ENCODE assay signal across 8 cellular contexts in genomic region chr3:160225181-160226025, GRCh38. TPM values are rescaled to one million over a fixed set of nuclear protein-coding genes. Genes with fewer than 3 reads are reported as not detected.
DNase-seq lines count a peak whose midpoint lies in the region; ATAC-seq and FAIRE-seq lines count a peak whose summit lies in the region.

Gene C3orf80 (plus strand): TSS chr3:160225422. CDS start chr3:160225636, 214 bp downstream.

- intact Hi-C loops in left cardiac atrium (cut with DNase I), result no loop called here
- intact Hi-C loops in posterior vena cava (cut with DNase I), result no loop called here

- H3K9me3 ChIP-seq in HUES48 (ENCODE audit: control insufficient read depth, insufficient read depth, low read length), result no peaks in the 10 kb centered on the region

- no peak for FAIRE-seq in RCC 7860 (lab: Jason Lieb, UNC)

- no peak within 1 kb of the TSS for H3K27ac Mint-ChIP-seq in activated naive CD8-positive, alpha-beta T cell

- H3K4me3 Mint-ChIP-seq in activated naive CD8-positive, alpha-beta T cell, result peak within 1 kb of the TSS; percentile 79

- H3K9me3 Mint-ChIP-seq in activated naive CD8-positive, alpha-beta T cell (ENCODE audit: low read depth), result no peaks in the 10 kb centered on the region

- H3K36me3 Mint-ChIP-seq in activated naive CD8-positive, alpha-beta T cell, result no peaks in the 10 kb centered on the region

- H3K27me3 Mint-ChIP-seq in activated naive CD8-positive, alpha-beta T cell, result peaks cover 40% of the 10 kb centered on the region

- H3K36me3 ChIP-seq in HUES48 (ENCODE audit: control insufficient read depth, insufficient read depth, low read length), result no peaks in the 10 kb centered on the region

- H3K4me1 Mint-ChIP-seq in activated naive CD8-positive, alpha-beta T cell (ENCODE audit: low read depth), result peaks cover 19% of the 10 kb centered on the region

- DNase-seq in G401 (ENCODE audit: low spot score) (peak; percentile 79), RCC 7860 (ENCODE audit: low spot score) (peak; percentile 29), left cardiac atrium (peak; percentile 61), posterior vena cava (ENCODE audit: low spot score) (peak; percentile 85)
- DNase-seq in effector CD8-positive, alpha-beta T cell (lab: John Stamatoyannopoulos, UW), result no peak

- no peak within 1 kb of the TSS for H3K27ac ChIP-seq in HUES48 (ENCODE audit: low read depth, low read length)

- H3K4me3 ChIP-seq in HUES48 (ENCODE audit: low read depth, low read length), result peak within 1 kb of the TSS; percentile 68

- H3K4me1 ChIP-seq in HUES48 (ENCODE audit: control insufficient read depth, insufficient read depth, low read length), result peaks cover 13% of the 10 kb centered on the region; the same call in 1 of the 2 replicates

- in situ Hi-C loops in G401 (cut with HindIII; ENCODE audit: low sequenced_read_pairs), result no loop called here

- peaks cover 80% of the 10 kb centered on the region for H3K27me3 ChIP-seq in HUES48 (ENCODE audit: control insufficient read depth, insufficient read depth, low read length)

- ATAC-seq in GM21619 (IDR thresholded peaks at IDR 0.05; ENCODE audit: unreplicated experiment), result peak; percentile 83
- ATAC-seq in left cardiac atrium, result peak; percentile 87 to 92

- H3K9ac ChIP-seq in HUES48 (ENCODE audit: low read depth, low read length), result peak within 1 kb of the TSS; percentile 21; the same call in 1 of the 2 replicates

RNA-seq across cellular contexts. Expression of gene C3orf80, which starts in this region (rescaled TPM):
- 0.25 TPM in 1 of 2 replicates, not detected in the other for total RNA-seq in G401 (2014; rRNA removed; shearing (Covaris generic))
- total RNA-seq in left cardiac atrium, result under 1 TPM; 0.47 to 0.81 TPM
- total RNA-seq in posterior vena cava, result 1 to 10 TPM in 1 of 2 donors, under 1 TPM in 1; 0.51 to 1.5 TPM

Comparison
In these comparisons a context has a peak if more than half of its experiments do, and no peak if none do; other contexts are left out.
1. Peak in DNase-seq in G401; RNA of the gene not detected or under 1 TPM.
2. Peak in DNase-seq and ATAC-seq in left cardiac atrium; RNA of the gene not detected or under 1 TPM.